Comparison of ENCODE assay signal across 8 cellular contexts in the genomic region with DNA sequence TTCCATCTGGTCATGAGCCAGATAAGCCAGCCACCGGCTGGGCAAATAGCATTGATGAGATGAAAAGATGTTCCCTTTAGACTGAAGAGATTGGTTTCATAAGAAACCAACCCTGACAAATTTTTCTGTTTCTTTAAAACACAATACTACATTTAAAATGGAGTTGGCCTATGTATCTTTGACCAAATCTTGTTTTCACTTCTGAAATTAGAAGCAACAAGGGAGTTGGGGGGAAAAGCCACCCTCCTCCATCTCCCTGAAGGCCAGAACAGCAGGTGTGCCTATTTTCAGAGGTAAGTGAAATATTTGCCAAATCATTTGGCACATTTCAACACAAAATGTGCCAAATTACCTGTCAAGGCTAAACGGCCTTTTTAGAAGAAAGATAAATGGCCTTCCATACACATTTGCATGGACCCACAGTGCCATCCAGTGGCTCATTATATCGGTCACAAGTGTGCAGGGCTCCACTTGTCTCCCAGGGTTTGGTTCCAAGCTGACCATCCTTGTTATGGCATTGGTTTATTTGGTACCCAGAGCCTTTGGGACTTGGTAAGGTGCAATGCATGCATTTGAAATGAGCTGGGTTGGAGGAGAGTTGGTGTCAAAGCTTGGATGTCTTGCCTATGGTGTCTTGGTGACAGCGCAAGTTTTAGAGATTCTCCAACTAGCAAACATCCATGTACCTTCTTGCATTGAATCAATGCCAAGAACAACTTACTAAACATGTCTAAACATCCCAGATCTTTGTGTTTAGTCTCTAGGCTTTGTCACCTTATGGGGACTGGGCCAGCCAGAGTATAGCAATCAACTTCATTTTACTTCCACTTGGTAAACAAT.
DNase-seq lines count a peak whose midpoint lies in the region; ATAC-seq and TF ChIP-seq lines count a peak whose summit lies in the region.

No MANE protein-coding gene starts in this region.

- in situ Hi-C loops in GM13977 (cut with MboI; ENCODE audit: low pct_unique_long_range_greater_than_20kb, low sequenced_read_pairs, unreplicated experiment), result no loop called here

- no peak overlapping the region for H2AFZ ChIP-seq in MM.1S (ENCODE audit: low read length)

- H3K4me3 ChIP-seq in MM.1S (ENCODE audit: low read length), result no peak overlapping the region
- H3K4me3 ChIP-seq in SJSA1, result no peak overlapping the region
- H3K4me3 ChIP-seq in fibroblast of mammary gland (ENCODE audit: control insufficient read depth, low read depth, low read length), result no peak overlapping the region

- no peaks in the 10 kb centered on the region for H3K4me1 Mint-ChIP-seq in osteocyte (ENCODE audit: unreplicated experiment)

- no peak overlapping the region for H3K9ac ChIP-seq in MM.1S (ENCODE audit: low read length)

- H3K4me3 Mint-ChIP-seq in osteocyte (ENCODE audit: unreplicated experiment), result no peak overlapping the region

- no peaks in the 10 kb centered on the region for H3F3A ChIP-seq in MM.1S (ENCODE audit: insufficient read depth, low read length)

- no peaks in the 10 kb centered on the region for H3K27me3 ChIP-seq in MM.1S (replicated peaks; ENCODE audit: insufficient read depth, low read length)
- H3K27me3 ChIP-seq in SJSA1 (replicated peaks), result no peaks in the 10 kb centered on the region

- H3K36me3 ChIP-seq in MM.1S (replicated peaks; ENCODE audit: insufficient read depth, low read length) (no peaks in the 10 kb centered on the region), SJSA1 (no peaks in the 10 kb centered on the region)

- no peak overlapping the region for H3K27ac Mint-ChIP-seq in osteocyte (ENCODE audit: unreplicated experiment)

- H3K36me3 Mint-ChIP-seq in osteocyte (ENCODE audit: unreplicated experiment), result no peaks in the 10 kb centered on the region

- H3K9me2 ChIP-seq in MM.1S (replicated peaks; ENCODE audit: insufficient read depth, low read length), result no peaks in the 10 kb centered on the region

- ATAC-seq in GM21526 (IDR thresholded peaks at IDR 0.05; ENCODE audit: low FRiP score, unreplicated experiment), result no peak

- no peaks in the 10 kb centered on the region for H3K79me2 ChIP-seq in MM.1S (ENCODE audit: low read length)

- H3K9me3 ChIP-seq in MM.1S (replicated peaks; ENCODE audit: insufficient read depth, low read length) (no peaks in the 10 kb centered on the region), SJSA1 (replicated peaks) (no peaks in the 10 kb centered on the region)

- H3K9me3 Mint-ChIP-seq in osteocyte (ENCODE audit: unreplicated experiment), result peaks cover 5% of the 10 kb centered on the region

- H3K4me2 ChIP-seq in MM.1S (ENCODE audit: low read depth, low read length), result 0 out of 2 replicates have a peak overlapping the region, but pooled peaks have one; percentile 34

- no peaks in the 10 kb centered on the region for H3K4me1 ChIP-seq in MM.1S (ENCODE audit: low read length)
- H3K4me1 ChIP-seq in SJSA1 (replicated peaks), result no peaks in the 10 kb centered on the region

- H3K27ac ChIP-seq in MM.1S (ENCODE audit: low read length) (no peak overlapping the region), SJSA1 (no peak overlapping the region)

- DNase-seq in Ammon's horn (ENCODE audit: low spot score) (peak; percentile 84), GM13977 (ENCODE audit: low spot score) (peak; percentile 41), MM.1S (peak; percentile 56), SJSA1 (ENCODE audit: low read depth in 1 of 2, low spot score in 2 of 2) (peak; percentile 45 to 55), fibroblast of mammary gland (ENCODE audit: low read depth) (peak; percentile 37), osteocyte (ENCODE audit: extremely low spot score, unreplicated experiment) (no peak), 8988T (no peak)

- H3K27me3 Mint-ChIP-seq in osteocyte (ENCODE audit: unreplicated experiment), result no peaks in the 10 kb centered on the region

- TF ChIP-seq CTCF in GM13977 (IDR thresholded peaks at IDR 0.05; ENCODE audit: extremely low read depth, insufficient read depth, missing control alignments), result peak; percentile 55
- peak; percentile 70 for TF ChIP-seq CTCF in MM.1S (IDR thresholded peaks at IDR 0.05; ENCODE audit: low read length)
- TF ChIP-seq CTCF in fibroblast of mammary gland (conservative IDR thresholded peaks at IDR 0.05; ENCODE audit: control insufficient read depth, insufficient read depth, low read depth, low read length), result peak; percentile 50
- peak; percentile 81 for TF ChIP-seq CTCF in osteocyte (IDR thresholded peaks at IDR 0.05)

- H4K20me1 ChIP-seq in MM.1S (ENCODE audit: insufficient read depth, low read length), result no peaks in the 10 kb centered on the region

Comparison
In these comparisons a context has a peak if more than half of its experiments do, and no peak if none do; other contexts are left out.
1. DNase-seq: peak in Ammon's horn (single experiment), GM13977 (single experiment), MM.1S (single experiment), SJSA1 (2 of 2) and fibroblast of mammary gland (single experiment); none in osteocyte (single experiment) and 8988T (single experiment).
2. Peak in every context shown above with its lines, with median percentiles within 50 percentile points of each other: CTCF ChIP-seq.